ENCODE assay signal across 9 cellular contexts in genomic region chr2:227511955-227512354, GRCh38.
"Had no signal": no experiment of that assay in that cellular context is flagged by ENCODE, and none has a peak within 500 bp of the region (broad histone marks: within the 10 kb centered on the region; RNA-seq: fewer than 3 reads in every experiment).

No MANE protein-coding gene starts in this region.

- H3K27ac ChIP-seq: tibial artery, vagina had no signal

- H3K4me3 ChIP-seq: tibial artery, vagina had no signal

- H3K36me3 ChIP-seq: tibial artery, vagina had no signal

- H3K27me3 ChIP-seq: tibial artery, vagina had no signal

- H3K27ac Mint-ChIP-seq: nephron progenitor cell had no signal

- H3K4me3 Mint-ChIP-seq: nephron progenitor cell had no signal

- ATAC-seq: activated CD4-positive, CD25-positive, alpha-beta regulatory T cell treated with anti-CD3 and anti-CD28 coated beads, Interleukin-2, amount 50 U/mL, for 24 hours had no signal

- DNase-seq: activated CD4-positive, alpha-beta T cell treated with anti-CD3 and anti-CD28 coated beads, Interleukin-2, amount 50 U/mL, for 4 hours; activated T-cell treated with anti-CD3 and anti-CD28 coated beads, Interleukin-2, amount 50 U/mL, for 48 hours; cortex of kidney; glutamatergic neuron; mesenchymal stem cell; nephron progenitor cell; tibial artery had no signal

- H3K9me3 ChIP-seq: tibial artery, vagina had no signal

- H3K9me3 Mint-ChIP-seq: nephron progenitor cell had no signal
